1 cellular context compared by ENCODE assay signal in genomic region chr14:39145266-39145966, GRCh38.
TF ChIP-seq lines count a peak whose summit lies in the region.

No MANE protein-coding gene starts in this region.

TF ChIP-seq in K562, 482 proteins besides CTCF, POLR2A, EP300 and RAD21 (continued from another document and continues in another):
- TF ChIP-seq FOXP4 (CRISPR knock-in tag; IDR thresholded peaks at IDR 0.05; ENCODE audit: borderline replicate concordance) (no peak), CHAMP1 (IDR thresholded peaks at IDR 0.05) (no peak), KAT8 (IDR thresholded peaks at IDR 0.05; ENCODE audit: low read depth) (no peak), E2F6 (IDR thresholded peaks at IDR 0.05; ENCODE audit: borderline replicate concordance in 1 of 2, extremely low read depth in 1 of 2, insufficient read depth in 1 of 2, insufficient read length in 1 of 2, low read depth in 1 of 2, low read length in 1 of 2, poor library complexity in 1 of 2, severe bottlenecking in 1 of 2) (no peak), NFIC (IDR thresholded peaks at IDR 0.05) (peak; percentile 100), HEY1 (CRISPR knock-in tag; IDR thresholded peaks at IDR 0.05; ENCODE audit: borderline replicate concordance) (no peak), NR2C1 (IDR thresholded peaks at IDR 0.05) (peak; percentile 85), NR2C1 (tag; IDR thresholded peaks at IDR 0.05) (peak; percentile 84), SFPQ (IDR thresholded peaks at IDR 0.05; ENCODE audit: low read depth, low read length) (no peak), CBX5 (IDR thresholded peaks at IDR 0.05; ENCODE audit: borderline replicate concordance, low read depth) (no peak), SNIP1 (IDR thresholded peaks at IDR 0.05; ENCODE audit: low read depth) (no peak), ZBTB43 (CRISPR knock-in tag; IDR thresholded peaks at IDR 0.05) (no peak), ZNF197 (CRISPR knock-in tag; IDR thresholded peaks at IDR 0.05; ENCODE audit: low read depth) (no peak), WHSC1 (IDR thresholded peaks at IDR 0.05; ENCODE audit: low read length) (no peak), MYC (IDR thresholded peaks at IDR 0.05; ENCODE audit: low read depth, low read length) (no peak), MYC (CRISPR knock-in tag; IDR thresholded peaks at IDR 0.05; ENCODE audit: borderline replicate concordance, low read depth) (no peak), HMGN3 (IDR thresholded peaks at IDR 0.05; ENCODE audit: borderline replicate concordance, extremely low read depth, insufficient read length, low read depth, low read length) (peak; percentile 27), ZC3H8 (IDR thresholded peaks at IDR 0.05) (no peak), SIRT6 (IDR thresholded peaks at IDR 0.05; ENCODE audit: low read depth, low read length) (no peak), XRCC5 (IDR thresholded peaks at IDR 0.05; ENCODE audit: low read depth, low read length) (no peak), SMARCE1 (IDR thresholded peaks at IDR 0.05) (peak; percentile 85), HMGXB4 (CRISPR knock-in tag; IDR thresholded peaks at IDR 0.05) (no peak), ZBTB17 (CRISPR knock-in tag; IDR thresholded peaks at IDR 0.05) (no peak), DPF2 (IDR thresholded peaks at IDR 0.05) (peak; percentile 93), MCM7 (IDR thresholded peaks at IDR 0.05) (no peak), ILF3 (IDR thresholded peaks at IDR 0.05; ENCODE audit: borderline replicate concordance) (no peak), E2F5 (CRISPR knock-in tag; IDR thresholded peaks at IDR 0.05) (no peak), YY1 (IDR thresholded peaks at IDR 0.05; ENCODE audit: borderline replicate concordance in 1 of 3, control insufficient read depth in 1 of 3, extremely low read depth in 1 of 3, insufficient read depth in 3 of 3, insufficient read length in 1 of 3, insufficient replicate concordance in 2 of 3, low read depth in 1 of 3, low read length in 2 of 3) (no peak), ZNF589 (CRISPR knock-in tag; IDR thresholded peaks at IDR 0.05; ENCODE audit: low read depth) (no peak), TSHZ1 (CRISPR knock-in tag; IDR thresholded peaks at IDR 0.05) (no peak), KAT2B (IDR thresholded peaks at IDR 0.05; ENCODE audit: low read depth, low read length) (no peak), ETV5 (CRISPR knock-in tag; IDR thresholded peaks at IDR 0.05; ENCODE audit: low read depth) (no peak), KDM4B (IDR thresholded peaks at IDR 0.05; ENCODE audit: borderline replicate concordance in 2 of 2, low read depth in 1 of 2) (no peak), RBM17 (IDR thresholded peaks at IDR 0.05; ENCODE audit: borderline replicate concordance, low read depth, low read length) (no peak), SNRNP70 (optimal IDR thresholded peaks at IDR 0.05; ENCODE audit: low read depth, low read length) (no peak), ZNF282 (CRISPR knock-in tag; IDR thresholded peaks at IDR 0.05) (no peak), ZNF354B (CRISPR knock-in tag; IDR thresholded peaks at IDR 0.05) (no peak), FUS (optimal IDR thresholded peaks at IDR 0.05; ENCODE audit: low read depth, low read length) (no peak), SMAD3 (CRISPR knock-in tag; conservative IDR thresholded peaks at IDR 0.05) (no peak), RUNX1 (IDR thresholded peaks at IDR 0.05; ENCODE audit: low read depth) (no peak), ZNF263 (CRISPR knock-in tag; IDR thresholded peaks at IDR 0.05; ENCODE audit: borderline replicate concordance) (no peak), BRCA1 (IDR thresholded peaks at IDR 0.05) (no peak), BRCA1 (CRISPR knock-in tag; IDR thresholded peaks at IDR 0.05) (no peak), MBD2 (IDR thresholded peaks at IDR 0.05; ENCODE audit: borderline replicate concordance, low read depth) (no peak), BCLAF1 (IDR thresholded peaks at IDR 0.05; ENCODE audit: borderline replicate concordance in 1 of 2, control insufficient read depth in 1 of 2, low read depth in 2 of 2, low read length in 1 of 2) (no peak), CHD1 (IDR thresholded peaks at IDR 0.05; ENCODE audit: low read length) (no peak), POLR2H (tag; IDR thresholded peaks at IDR 0.05; ENCODE audit: low read depth) (no peak), TCF7 (IDR thresholded peaks at IDR 0.05; ENCODE audit: borderline replicate concordance) (no peak)
